ENCODE assay signal across 32 cellular contexts in genomic region chr13:113519556-113519955, GRCh38.
"Had no signal": no experiment of that assay in that cellular context is flagged by ENCODE, and none has a peak within 500 bp of the region (broad histone marks: within the 10 kb centered on the region; RNA-seq: fewer than 3 reads in every experiment).

No MANE protein-coding gene starts in this region.

- H3K4me3 ChIP-seq: ascending aorta had no signal

- H3K9me3 Mint-ChIP-seq: activated B cell treated with CpG ODN at 0.5 μM for 24 hours; activated CD4-positive, alpha-beta memory T cell treated with anti-CD3 and anti-CD28 coated beads for 36 hours; activated CD4-positive, alpha-beta T cell treated with anti-CD3 and anti-CD28 coated beads, Interleukin-2, amount 10 ng/mL, durations not matched to agents 24 days and 14 days; activated CD8-positive, alpha-beta T cell treated with anti-CD3 and anti-CD28 coated beads for 36 hours; activated naive CD4-positive, alpha-beta T cell treated with anti-CD3 and anti-CD28 coated beads, Interleukin-2, amount 10 ng/mL, durations not matched to agents 7 days and 5 days; activated naive CD4-positive, alpha-beta T cell treated with anti-CD3 and anti-CD28 coated beads, Interleukin-2, amount 50 U/mL, for 24 hours; activated naive CD8-positive, alpha-beta T cell treated with anti-CD3 and anti-CD28 coated beads, Interleukin-2, amount 10 ng/mL, durations not matched to agents 7 days and 5 days; activated naive CD8-positive, alpha-beta T cell treated with anti-CD3 and anti-CD28 coated beads, Interleukin-2, amount 50 U/mL, for 24 hours; activated T-cell treated with anti-CD3 and anti-CD28 coated beads, Interleukin-2, amount 50 U/mL, for 24 hours; activated T-helper 2 cell treated with anti-CD3 and anti-CD28 coated beads, Interferon-gamma antibody, Interleukin-2, Interleukin-4, amounts not matched to agents 10 μg/mL and 5 μg/mL and 100 μg/mL, durations not matched to agents 14 hours and 24 hours and 36 hours; T-helper 1 cell treated with Interleukin-12 subunit alpha and Interleukin-12 subunit beta and Interleukin-4 antibody, amounts not matched to agents 30 μg/mL and 1 μg/mL, for 36 hours; T-helper 2 cell treated with Interferon-gamma antibody and Interleukin-4, amounts not matched to agents 5 μg/mL and 100 μg/mL, for 36 hours had no signal

- H3K4me1 ChIP-seq: ascending aorta had no signal

- H3K27me3 ChIP-seq: ascending aorta had no signal

- H3K4me1 Mint-ChIP-seq: activated B cell treated with CpG ODN at 0.5 μM for 24 hours; activated naive CD4-positive, alpha-beta T cell treated with anti-CD3 and anti-CD28 coated beads, Interleukin-2, amount 10 ng/mL, durations not matched to agents 7 days and 5 days; brain had no signal

- H3K27ac Mint-ChIP-seq: activated B cell treated with CpG ODN at 0.5 μM for 24 hours; activated CD4-positive, alpha-beta memory T cell treated with anti-CD3 and anti-CD28 coated beads for 36 hours; activated CD4-positive, alpha-beta T cell treated with anti-CD3 and anti-CD28 coated beads, Interleukin-2, amount 10 ng/mL, durations not matched to agents 24 days and 14 days; activated CD8-positive, alpha-beta T cell treated with anti-CD3 and anti-CD28 coated beads for 36 hours; activated naive CD4-positive, alpha-beta T cell treated with anti-CD3 and anti-CD28 coated beads, Interleukin-2, amount 10 ng/mL, durations not matched to agents 7 days and 5 days; activated naive CD4-positive, alpha-beta T cell treated with anti-CD3 and anti-CD28 coated beads, Interleukin-2, amount 50 U/mL, for 24 hours; activated naive CD8-positive, alpha-beta T cell; activated naive CD8-positive, alpha-beta T cell treated with anti-CD3 and anti-CD28 coated beads, Interleukin-2, amount 10 ng/mL, durations not matched to agents 7 days and 5 days; activated naive CD8-positive, alpha-beta T cell treated with anti-CD3 and anti-CD28 coated beads, Interleukin-2, amount 50 U/mL, for 24 hours; activated T-cell treated with anti-CD3 and anti-CD28 coated beads, Interleukin-2, amount 50 U/mL, for 24 hours; activated T-helper 2 cell treated with anti-CD3 and anti-CD28 coated beads, Interferon-gamma antibody, Interleukin-2, Interleukin-4, amounts not matched to agents 10 μg/mL and 5 μg/mL and 100 μg/mL, durations not matched to agents 14 hours and 24 hours and 36 hours; brain; T-helper 1 cell treated with Interleukin-12 subunit alpha and Interleukin-12 subunit beta and Interleukin-4 antibody, amounts not matched to agents 30 μg/mL and 1 μg/mL, for 36 hours; T-helper 2 cell treated with Interferon-gamma antibody and Interleukin-4, amounts not matched to agents 5 μg/mL and 100 μg/mL, for 36 hours had no signal

- FAIRE-seq: TTC549 had no signal

- H3K4me3 Mint-ChIP-seq: activated B cell treated with CpG ODN at 0.5 μM for 24 hours; activated CD4-positive, alpha-beta memory T cell treated with anti-CD3 and anti-CD28 coated beads for 36 hours; activated CD4-positive, alpha-beta T cell treated with anti-CD3 and anti-CD28 coated beads, Interleukin-2, amount 10 ng/mL, durations not matched to agents 24 days and 14 days; activated CD8-positive, alpha-beta T cell treated with anti-CD3 and anti-CD28 coated beads for 36 hours; activated naive CD4-positive, alpha-beta T cell treated with anti-CD3 and anti-CD28 coated beads, Interleukin-2, amount 10 ng/mL, durations not matched to agents 7 days and 5 days; activated naive CD4-positive, alpha-beta T cell treated with anti-CD3 and anti-CD28 coated beads, Interleukin-2, amount 50 U/mL, for 24 hours; activated naive CD8-positive, alpha-beta T cell; activated naive CD8-positive, alpha-beta T cell treated with anti-CD3 and anti-CD28 coated beads, Interleukin-2, amount 10 ng/mL, durations not matched to agents 7 days and 5 days; activated naive CD8-positive, alpha-beta T cell treated with anti-CD3 and anti-CD28 coated beads, Interleukin-2, amount 50 U/mL, for 24 hours; activated T-cell treated with anti-CD3 and anti-CD28 coated beads, Interleukin-2, amount 50 U/mL, for 24 hours; brain; T-helper 1 cell treated with Interleukin-12 subunit alpha and Interleukin-12 subunit beta and Interleukin-4 antibody, amounts not matched to agents 30 μg/mL and 1 μg/mL, for 36 hours; T-helper 2 cell treated with Interferon-gamma antibody and Interleukin-4, amounts not matched to agents 5 μg/mL and 100 μg/mL, for 36 hours had no signal

- DNase-seq: activated B cell treated with CpG ODN at 0.5 μM for 24 hours; activated CD4-positive, alpha-beta memory T cell treated with anti-CD3 and anti-CD28 coated beads for 36 hours; activated CD4-positive, alpha-beta T cell treated with anti-CD3 and anti-CD28 coated beads for 4 hours; activated CD4-positive, alpha-beta T cell treated with anti-CD3 and anti-CD28 coated beads, Interleukin-2, amount 10 ng/mL, durations not matched to agents 24 days and 14 days; activated CD4-positive, alpha-beta T cell treated with anti-CD3 and anti-CD28 coated beads, Interleukin-2, amount 50 U/mL, for 1 hour; activated CD4-positive, alpha-beta T cell treated with anti-CD3 and anti-CD28 coated beads, Interleukin-2, amount 50 U/mL, for 4 hours; activated CD4-positive, CD25-positive, alpha-beta regulatory T cell treated with anti-CD3 and anti-CD28 coated beads, Interleukin-2, amount 50 U/mL, for 72 hours; activated CD8-positive, alpha-beta memory T cell treated with anti-CD3 and anti-CD28 coated beads, Interleukin-2, amount 50 U/mL, for 4 hours; activated CD8-positive, alpha-beta T cell treated with anti-CD3 and anti-CD28 coated beads for 36 hours; activated effector memory CD4-positive, alpha-beta T cell treated with Interleukin-2 at 50 U/mL for 16 hours; activated gamma-delta T cell; activated naive CD4-positive, alpha-beta T cell treated with anti-CD3 and anti-CD28 coated beads, Interleukin-2, amount 10 ng/mL, durations not matched to agents 7 days and 5 days; activated naive CD4-positive, alpha-beta T cell treated with Interleukin-2 at 50 U/mL for 16 hours; activated naive CD8-positive, alpha-beta T cell treated with anti-CD3 and anti-CD28 coated beads, Interleukin-2, amount 10 ng/mL, durations not matched to agents 7 days and 5 days; activated naive CD8-positive, alpha-beta T cell treated with anti-CD3 and anti-CD28 coated beads, Interleukin-2, amount 50 U/mL, for 24 hours; activated T-cell treated with anti-CD3 and anti-CD28 coated beads, Interleukin-2, amount 50 U/mL, for 24 hours; activated T-cell treated with anti-CD3 and anti-CD28 coated beads, Interleukin-2, amount 50 U/mL, for 48 hours; amygdala; anterior cingulate cortex; central memory CD4-positive, alpha-beta T cell; T-helper 1 cell; T-helper 2 cell; T-helper 9 cell had no signal

- H3K9me3 ChIP-seq: ascending aorta had no signal

- H3K27ac ChIP-seq: ascending aorta, VCaP had no signal

- ATAC-seq: activated CD8-positive, alpha-beta T cell treated with anti-CD3 and anti-CD28 coated beads for 36 hours; activated naive CD8-positive, alpha-beta T cell treated with anti-CD3 and anti-CD28 coated beads, Interleukin-2, amount 50 U/mL, for 24 hours had no signal

- H3K27me3 Mint-ChIP-seq: activated B cell treated with CpG ODN at 0.5 μM for 24 hours; activated CD4-positive, alpha-beta memory T cell treated with anti-CD3 and anti-CD28 coated beads for 36 hours; activated CD4-positive, alpha-beta T cell treated with anti-CD3 and anti-CD28 coated beads, Interleukin-2, amount 10 ng/mL, durations not matched to agents 24 days and 14 days; activated CD8-positive, alpha-beta T cell treated with anti-CD3 and anti-CD28 coated beads for 36 hours; activated naive CD4-positive, alpha-beta T cell treated with anti-CD3 and anti-CD28 coated beads, Interleukin-2, amount 10 ng/mL, durations not matched to agents 7 days and 5 days; activated naive CD4-positive, alpha-beta T cell treated with anti-CD3 and anti-CD28 coated beads, Interleukin-2, amount 50 U/mL, for 24 hours; activated naive CD8-positive, alpha-beta T cell; activated naive CD8-positive, alpha-beta T cell treated with anti-CD3 and anti-CD28 coated beads, Interleukin-2, amount 10 ng/mL, durations not matched to agents 7 days and 5 days; activated naive CD8-positive, alpha-beta T cell treated with anti-CD3 and anti-CD28 coated beads, Interleukin-2, amount 50 U/mL, for 24 hours; activated T-cell treated with anti-CD3 and anti-CD28 coated beads, Interleukin-2, amount 50 U/mL, for 24 hours; brain had no signal
